31 cellular contexts compared by ENCODE assay signal in the genomic region with DNA sequence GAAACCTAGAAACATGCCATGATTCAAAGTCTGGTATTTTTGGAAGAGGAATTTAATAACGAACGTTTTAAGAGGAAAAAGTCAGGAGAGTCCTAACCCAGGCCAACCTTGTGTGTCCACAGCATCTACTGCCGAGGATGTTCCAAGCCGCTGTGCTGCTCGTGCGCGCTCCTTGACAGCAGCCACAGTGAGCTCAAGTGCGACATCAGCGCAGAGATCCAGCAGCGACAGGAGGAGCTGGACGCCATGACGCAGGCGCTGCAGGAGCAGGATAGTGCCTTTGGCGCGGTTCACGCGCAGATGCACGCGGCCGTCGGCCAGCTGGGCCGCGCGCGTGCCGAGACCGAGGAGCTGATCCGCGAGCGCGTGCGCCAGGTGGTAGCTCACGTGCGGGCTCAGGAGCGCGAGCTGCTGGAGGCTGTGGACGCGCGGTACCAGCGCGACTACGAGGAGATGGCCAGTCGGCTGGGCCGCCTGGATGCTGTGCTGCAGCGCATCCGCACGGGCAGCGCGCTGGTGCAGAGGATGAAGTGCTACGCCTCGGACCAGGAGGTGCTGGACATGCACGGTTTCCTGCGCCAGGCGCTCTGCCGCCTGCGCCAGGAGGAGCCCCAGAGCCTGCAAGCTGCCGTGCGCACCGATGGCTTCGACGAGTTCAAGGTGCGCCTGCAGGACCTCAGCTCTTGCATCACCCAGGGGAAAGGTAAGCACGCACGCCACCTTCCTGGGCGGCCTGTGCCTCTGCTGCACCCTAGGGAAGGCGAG. TPM values are rescaled to one million over a fixed set of nuclear protein-coding genes. Genes with fewer than 3 reads are reported as not detected.
DNase-seq lines count a peak whose midpoint lies in the region; ATAC-seq, FAIRE-seq and TF ChIP-seq lines count a peak whose summit lies in the region.
"Had no signal": no experiment of that assay in that cellular context is flagged by ENCODE, and none has a peak within 500 bp of the region (broad histone marks: within the 10 kb centered on the region; RNA-seq: fewer than 3 reads in every experiment).

No MANE protein-coding gene starts in this region.

- no peak overlapping the region for H3K18ac ChIP-seq in H1 (ENCODE audit: extremely low read depth, low read length)

- TF ChIP-seq POLR2A in H1 (IDR thresholded peaks at IDR 0.05; ENCODE audit: control extremely low read depth in 1 of 2, low read depth in 2 of 2, low read length in 2 of 2): no peak

- H3K79me2 ChIP-seq in H1 (ENCODE audit: control insufficient read depth in 1 of 2, insufficient read depth in 2 of 2, low read length in 2 of 2): no peaks in the 10 kb centered on the region

- no peak overlapping the region for H2AK5ac ChIP-seq in H1 (ENCODE audit: low read depth, low read length)

- POLR2A ChIA-PET in H1 (lab: Charles Lee; ENCODE audit: partially characterized antibody): no interaction called here

- intact Hi-C loops in activated naive CD4-positive, alpha-beta T cell treated with anti-CD3 and anti-CD28 coated beads for 36 hours (cut with micrococcal nuclease): no loop called here
- intact Hi-C loops in posterior vena cava (cut with DNase I) (no loop called here), aorta (cut with DNase I) (no loop called here)

- H2BK5ac ChIP-seq in H1 (ENCODE audit: low read depth, low read length): peak overlapping the region; percentile 40; the same call in 1 of the 2 replicates

- H3K27me3 ChIP-seq in H1 (replicated peaks in 1 of 4; ENCODE audit: control insufficient read depth in 3 of 4, extremely low read depth in 1 of 4, insufficient read depth in 3 of 4, low read length in 3 of 4): no peaks in the 10 kb centered on the region
- H3K27me3 ChIP-seq in aorta (ENCODE audit: control insufficient read depth in 1 of 2, insufficient read depth in 2 of 2, low read length in 1 of 2): no peaks in the 10 kb centered on the region

- DNase-seq in activated naive CD4-positive, alpha-beta T cell treated with anti-CD3 and anti-CD28 coated beads for 36 hours: no peak
- no peak for DNase-seq in activated naive CD4-positive, alpha-beta T cell treated with Interleukin-2 at 50 U/mL for 16 hours
- DNase-seq in H1 (ENCODE audit: low read depth in 1 of 2, low spot score in 2 of 2): no peak
- peak; percentile 78 for DNase-seq in posterior vena cava (ENCODE audit: low spot score)
- DNase-seq in aorta: no peak
- no peak for DNase-seq in GM19239 (ENCODE audit: insufficient read length, low spot score)
- DNase-seq in GOT3 (lab: John Stamatoyannopoulos, UW): no peak
- DNase-seq in NCI-H2171 (lab: John Stamatoyannopoulos, UW): no peak
- DNase-seq: CD4-positive, CD25-positive, alpha-beta regulatory T cell; DMS53; Kasumi-1; MV-4-11; NCI-H1105; NCI-H1436 treated with DMSO at 0.1 percent for 48 hours; NCI-H2029 treated with DMSO at 0.1 percent for 48 hours; NCI-H2227 treated with DMSO at 0.1 percent for 48 hours; NCI-H69; SHP77 had no signal

- 97% methylated on average over 66 of the region's 66 CpGs; no CpG with 5 or more reads in 1 of the 2 experiments for WGBS in H1 (ENCODE audit: extremely low coverage in 1 of 2, insufficient coverage in 1 of 2, insufficient read length in 1 of 2, insufficient replicate concordance in 2 of 2, low coverage in 1 of 2, low lambda C conversion rate in 2 of 2, missing lambda C conversion rate in 1 of 2), 2 experiments
- 91 to 93% methylated on average over 66 of the region's 66 CpGs for WGBS in aorta, 2 donors

- no peak overlapping the region for H3K23ac ChIP-seq in H1 (ENCODE audit: insufficient read length)

- no peak overlapping the region for H3K4me2 ChIP-seq in H1 (ENCODE audit: insufficient read depth in 1 of 2, low read depth in 2 of 2, low read length in 2 of 2)
- H3K4me2 ChIP-seq: GM23338 had no signal

- FAIRE-seq in H1 (lab: Jason Lieb, UNC): no peak
- FAIRE-seq in GM19239 (lab: Jason Lieb, UNC): no peak
- FAIRE-seq: GM18507, HepG2 had no signal

- H3K23me2 ChIP-seq in H1 (ENCODE audit: low read depth, low read length): no peaks in the 10 kb centered on the region

- H3K4me1 Mint-ChIP-seq in activated naive CD4-positive, alpha-beta T cell treated with anti-CD3 and anti-CD28 coated beads for 36 hours (ENCODE audit: low read depth): peaks cover 7% of the 10 kb centered on the region
- H3K4me1 Mint-ChIP-seq: GM23338 had no signal

- no peaks in the 10 kb centered on the region for H3K27me3 Mint-ChIP-seq in activated naive CD4-positive, alpha-beta T cell treated with anti-CD3 and anti-CD28 coated beads for 36 hours (ENCODE audit: low read depth)

- peaks cover 0 to 5% of the 10 kb centered on the region in 2 experiments for H4K20me1 ChIP-seq in H1 (replicated peaks in 1 of 2; ENCODE audit: control insufficient read depth in 1 of 2, insufficient read depth in 2 of 2, low read length in 2 of 2)

- H3K79me1 ChIP-seq in H1 (ENCODE audit: low read depth, low read length): no peaks in the 10 kb centered on the region

- no peak for TF ChIP-seq EP300 in H1 (IDR thresholded peaks at IDR 0.05; ENCODE audit: borderline replicate concordance in 1 of 2, low read depth in 2 of 2, low read length in 2 of 2)

- no peak overlapping the region for H3K4me3 ChIP-seq in H1 (ENCODE audit: extremely low read depth in 1 of 4, insufficient read depth in 2 of 4, low read depth in 3 of 4, low read length in 4 of 4)
- H3K4me3 ChIP-seq in aorta (ENCODE audit: low read length in 2 of 2): no peak overlapping the region
- H3K4me3 ChIP-seq: GM23338 had no signal

- no peak for TF ChIP-seq CTCF in H1 (IDR thresholded peaks at IDR 0.05; ENCODE audit: control extremely low read depth in 1 of 3, insufficient read depth in 1 of 3, low read depth in 1 of 3, low read length in 3 of 3)

- ATAC-seq in aorta (ENCODE audit: low FRiP score): peak; percentile 37
- ATAC-seq: GM23338, HepG2, Panc1 had no signal

- H3K14ac ChIP-seq in H1 (ENCODE audit: insufficient read length): no peak overlapping the region

- peak overlapping the region; percentile 36 for H3K27ac Mint-ChIP-seq in activated naive CD4-positive, alpha-beta T cell treated with anti-CD3 and anti-CD28 coated beads for 36 hours
- H3K27ac Mint-ChIP-seq: CD4-positive, CD25-positive, alpha-beta regulatory T cell; GM23338 had no signal

- no peak for TF ChIP-seq RAD21 in H1 (IDR thresholded peaks at IDR 0.05 in 1 of 2, conservative IDR thresholded peaks at IDR 0.05 in 1 of 2; ENCODE audit: low read depth in 2 of 2, low read length in 2 of 2)

- no peak overlapping the region for H3K4me3 Mint-ChIP-seq in activated naive CD4-positive, alpha-beta T cell treated with anti-CD3 and anti-CD28 coated beads for 36 hours
- H3K4me3 Mint-ChIP-seq: CD4-positive, CD25-positive, alpha-beta regulatory T cell; GM23338 had no signal

- no peak overlapping the region for H2BK120ac ChIP-seq in H1 (replicated peaks; ENCODE audit: low read depth, low read length)

- no peak overlapping the region for H2AFZ ChIP-seq in H1 (ENCODE audit: low read length)
- H2AFZ ChIP-seq: GM23338 had no signal

- no peak overlapping the region for H3K56ac ChIP-seq in H1 (replicated peaks; ENCODE audit: insufficient read length, low read depth, low read length)

- no peak overlapping the region for H3K9ac ChIP-seq in H1 (replicated peaks in 1 of 4; ENCODE audit: extremely low read depth in 1 of 4, low read depth in 3 of 4, low read length in 3 of 4)

- peaks cover 11% of the 10 kb centered on the region for H3K36me3 Mint-ChIP-seq in activated naive CD4-positive, alpha-beta T cell treated with anti-CD3 and anti-CD28 coated beads for 36 hours (ENCODE audit: low read depth)

- no peaks in the 10 kb centered on the region for H3K4me1 ChIP-seq in H1 (replicated peaks in 1 of 4; ENCODE audit: control insufficient read depth in 3 of 4, insufficient read depth in 4 of 4, low read length in 3 of 4)
- H3K4me1 ChIP-seq in aorta (ENCODE audit: control insufficient read depth in 1 of 2, insufficient read depth in 2 of 2, low read length in 2 of 2): no peaks in the 10 kb centered on the region

- CTCF ChIA-PET in activated naive CD4-positive, alpha-beta T cell treated with anti-CD3 and anti-CD28 coated beads for 36 hours (lab: Charles Lee): interaction anchor here (0.6 to 1.8 kb wide), 3 partner anchors 18 to 50 kb away, joined by 3 to 6 read pairs (median 4); no protein-coding TSS in a partner anchor
- CTCF ChIA-PET in H1 (lab: Charles Lee; ENCODE audit: partially characterized antibody): interaction anchor here (1.1 to 4.5 kb wide), 5 partner anchors 15 to 58 kb away, joined by 3 to 32 read pairs (median 6); partner anchors contain the start of gene PML

- no peak overlapping the region for H4K5ac ChIP-seq in H1 (ENCODE audit: insufficient read length, low read depth, low read length)

- no peaks in the 10 kb centered on the region for H3K9me3 Mint-ChIP-seq in activated naive CD4-positive, alpha-beta T cell treated with anti-CD3 and anti-CD28 coated beads for 36 hours
- H3K9me3 Mint-ChIP-seq: CD4-positive, CD25-positive, alpha-beta regulatory T cell; GM23338 had no signal

- no peak overlapping the region for H2BK15ac ChIP-seq in H1 (ENCODE audit: low read length)

- H3K27ac ChIP-seq in H1 (ENCODE audit: low read depth, low read length) (no peak overlapping the region), aorta (ENCODE audit: low read depth in 1 of 2, low read length in 2 of 2) (no peak overlapping the region)
- H3K27ac ChIP-seq: RWPE1 had no signal

- H3K4ac ChIP-seq in H1 (replicated peaks; ENCODE audit: insufficient read length, low read depth, low read length): no peak overlapping the region

- no peak overlapping the region for H4K8ac ChIP-seq in H1 (ENCODE audit: extremely low read depth, insufficient read depth, low read length)

- H4K91ac ChIP-seq in H1 (replicated peaks; ENCODE audit: insufficient read length, low read length): no peak overlapping the region

- H2BK20ac ChIP-seq in H1 (ENCODE audit: low read length): no peak overlapping the region

- H2BK12ac ChIP-seq in H1 (ENCODE audit: low read depth, low read length): no peak overlapping the region

- no peaks in the 10 kb centered on the region for H3K9me3 ChIP-seq in H1 (ENCODE audit: insufficient read depth in 2 of 2, low read depth in 1 of 2, low read length in 1 of 2)
- H3K9me3 ChIP-seq in aorta (ENCODE audit: control insufficient read depth, low read length): no peaks in the 10 kb centered on the region

- H3K36me3 ChIP-seq in H1 (ENCODE audit: control insufficient read depth in 2 of 4, insufficient read depth in 4 of 4, low read length in 3 of 4): peaks cover 0 to 11% (median 5%) of the 10 kb centered on the region in 4 experiments; a peak in 6 of 8 replicates
- peaks cover 3 to 15% of the 10 kb centered on the region in 2 donors for H3K36me3 ChIP-seq in aorta (ENCODE audit: control insufficient read depth in 1 of 2, insufficient read depth in 2 of 2, low read length in 1 of 2)

RNA-seq across cellular contexts. Expression of gene PML, which starts 28.4 kb away (rescaled TPM):
- 10 to 100 TPM; 69.6 to 70.2 TPM for total RNA-seq in activated naive CD4-positive, alpha-beta T cell treated with anti-CD3 and anti-CD28 coated beads for 36 hours
- total RNA-seq in H1 (2021; fragmentation: NEBNext Ultra II Directional; extraction: Animal tissue kit (Norgen Biotek cat#: 25700)): 30.3 and 31.2 TPM in 2 replicates
- polyA plus RNA-seq in H1 (2011; rRNA removed) (14.9 and 30.4 TPM in 2 replicates), aorta (10 to 100 TPM in 1 of 2 donors, 1 to 10 TPM in 1; 8.6 to 45.5 TPM)
- 12.2 TPM for polyA plus RNA-seq in H1 (2011; cell fraction: cytosol; rRNA removed)
- 26.0 TPM for polyA plus RNA-seq in H1 (2011; cell fraction: nucleus; rRNA removed)
- 25.9 to 33.8 TPM (median 31.4 TPM) in 4 replicates for polyA plus RNA-seq in H1 (2012, experiment 1 of 2)
- polyA plus RNA-seq in H1 (2012, experiment 2 of 2): 33.5 TPM
- 25.2 TPM for polyA plus RNA-seq in H1 (2013, experiment 1 of 2)
- polyA plus RNA-seq in H1 (2013, experiment 2 of 2): 25.0 TPM
- polyA minus RNA-seq in H1 (2011; rRNA and poly(A)+ RNA removed): 12.2 and 13.9 TPM in 2 replicates
- polyA minus RNA-seq in H1 (2011; cell fraction: cytosol; rRNA and poly(A)+ RNA removed): 35.0 TPM
- 20.9 TPM for polyA minus RNA-seq in H1 (2011; cell fraction: nucleus; rRNA and poly(A)+ RNA removed)
- total RNA-seq in posterior vena cava (10 to 100 TPM; 49.2 to 50.7 TPM), aorta (10 to 100 TPM; 72.6 to 91.9 TPM)

RNA-seq across cellular contexts. Expression of gene STOML1, which starts 30.8 kb away (rescaled TPM):
- total RNA-seq in activated naive CD4-positive, alpha-beta T cell treated with anti-CD3 and anti-CD28 coated beads for 36 hours: 1 to 10 TPM; 8.7 to 9.5 TPM
- total RNA-seq in H1 (2021; fragmentation: NEBNext Ultra II Directional; extraction: Animal tissue kit (Norgen Biotek cat#: 25700)): 2.6 and 3.8 TPM in 2 replicates
- polyA plus RNA-seq in H1 (2011; rRNA removed) (3.2 and 6.4 TPM in 2 replicates), aorta (10 to 100 TPM; 10.5 to 19.2 TPM)
- polyA plus RNA-seq in H1 (2011; cell fraction: cytosol; rRNA removed): 4.6 TPM
- polyA plus RNA-seq in H1 (2011; cell fraction: nucleus; rRNA removed): 6.9 TPM
- polyA plus RNA-seq in H1 (2012, experiment 1 of 2): 2.2 to 3.0 TPM (median 2.4 TPM) in 4 replicates
- 2.8 TPM for polyA plus RNA-seq in H1 (2012, experiment 2 of 2)
- polyA plus RNA-seq in H1 (2013, experiment 1 of 2): 2.8 TPM
- 2.6 TPM for polyA plus RNA-seq in H1 (2013, experiment 2 of 2)
- polyA minus RNA-seq in H1 (2011; rRNA and poly(A)+ RNA removed): 2.1 and 3.2 TPM in 2 replicates
- 1.7 TPM for polyA minus RNA-seq in H1 (2011; cell fraction: cytosol; rRNA and poly(A)+ RNA removed)
- 3.4 TPM for polyA minus RNA-seq in H1 (2011; cell fraction: nucleus; rRNA and poly(A)+ RNA removed)
- total RNA-seq in posterior vena cava (10 to 100 TPM; 17.3 to 20.1 TPM), aorta (10 to 100 TPM; 12.9 to 16.4 TPM)

RNA-seq across cellular contexts. Expression of gene GOLGA6A, which starts 59.5 kb away (rescaled TPM):
- under 1 TPM; 0.14 to 0.84 TPM for total RNA-seq in activated naive CD4-positive, alpha-beta T cell treated with anti-CD3 and anti-CD28 coated beads for 36 hours
- total RNA-seq in H1 (2021; fragmentation: NEBNext Ultra II Directional; extraction: Animal tissue kit (Norgen Biotek cat#: 25700)): 0.80 and 3.3 TPM in 2 replicates
- 1.0 and 2.1 TPM in 2 replicates for polyA plus RNA-seq in H1 (2011; rRNA removed)
- polyA plus RNA-seq in H1 (2011; cell fraction: cytosol; rRNA removed): 1.0 TPM
- 3.6 TPM for polyA plus RNA-seq in H1 (2011; cell fraction: nucleus; rRNA removed)
- polyA plus RNA-seq in H1 (2012, experiment 1 of 2): 1.4 to 3.3 TPM (median 2.4 TPM) in 4 replicates
- not detected for polyA plus RNA-seq in H1 (2012, experiment 2 of 2)
- polyA plus RNA-seq in H1 (2013, experiment 1 of 2): 2.3 TPM
- polyA plus RNA-seq in H1 (2013, experiment 2 of 2): 1.9 TPM
- polyA minus RNA-seq in H1 (2011; rRNA and poly(A)+ RNA removed): 0.51 and 1.7 TPM in 2 replicates
- 2.9 TPM for polyA minus RNA-seq in H1 (2011; cell fraction: cytosol; rRNA and poly(A)+ RNA removed)
- 3.5 TPM for polyA minus RNA-seq in H1 (2011; cell fraction: nucleus; rRNA and poly(A)+ RNA removed)
- under 1 TPM in 1 of 2 donors, not detected in 1; 0.24 TPM for total RNA-seq in posterior vena cava
- total RNA-seq in aorta: not detected
- polyA plus RNA-seq in aorta: not detected
- total RNA-seq: A172, Daoy, G401, HT1080, M059J, NCI-H460, SK-MEL-5 had no signal
- polyA plus RNA-seq: BJ; CD4-positive, CD25-positive, alpha-beta regulatory T cell had no signal
